ENCODE assay signal across 23 cellular contexts in genomic region chr9:83501552-83501951, GRCh38.
"Had no signal": no experiment of that assay in that cellular context is flagged by ENCODE, and none has a peak within 500 bp of the region (broad histone marks: within the 10 kb centered on the region; RNA-seq: fewer than 3 reads in every experiment).

No MANE protein-coding gene starts in this region.

- H3K36me3 Mint-ChIP-seq: activated naive CD8-positive, alpha-beta T cell; mesothelial cell of epicardium; natural killer cell; stimulated activated effector memory CD8-positive, alpha-beta T cell treated with anti-CD3 and anti-CD28 coated beads, Interleukin-12 subunit alpha, Interleukin-12 subunit beta, amount 100 ng/mL, for 72 hours; WTC11 had no signal

- H3K27ac Mint-ChIP-seq: activated naive CD8-positive, alpha-beta T cell; activated T-cell treated with anti-CD3 and anti-CD28 coated beads, Interleukin-2, amount 50 U/mL, for 24 hours; activated T-helper 2 cell treated with anti-CD3 and anti-CD28 coated beads, Interferon-gamma antibody, Interleukin-2, Interleukin-4, amounts not matched to agents 10 μg/mL and 5 μg/mL and 100 μg/mL, durations not matched to agents 14 hours and 24 hours and 36 hours; mesothelial cell of epicardium; natural killer cell; stimulated activated effector memory CD8-positive, alpha-beta T cell treated with anti-CD3 and anti-CD28 coated beads, Interleukin-12 subunit alpha, Interleukin-12 subunit beta, amount 100 ng/mL, for 72 hours; stimulated activated naive CD8-positive, alpha-beta T cell treated with anti-CD3 and anti-CD28 coated beads, Interleukin-15, amount 100 ng/mL, for 72 hours; WTC11 had no signal

- H3K9me3 Mint-ChIP-seq: activated T-cell treated with anti-CD3 and anti-CD28 coated beads, Interleukin-2, amount 50 U/mL, for 24 hours; activated T-helper 2 cell treated with anti-CD3 and anti-CD28 coated beads, Interferon-gamma antibody, Interleukin-2, Interleukin-4, amounts not matched to agents 10 μg/mL and 5 μg/mL and 100 μg/mL, durations not matched to agents 14 hours and 24 hours and 36 hours; natural killer cell; stimulated activated effector memory CD8-positive, alpha-beta T cell treated with anti-CD3 and anti-CD28 coated beads, Interleukin-12 subunit alpha, Interleukin-12 subunit beta, amount 100 ng/mL, for 72 hours; stimulated activated naive CD8-positive, alpha-beta T cell treated with anti-CD3 and anti-CD28 coated beads, Interleukin-15, amount 100 ng/mL, for 72 hours had no signal

- H3K27me3 ChIP-seq: adrenal gland, ascending aorta, heart right ventricle, pancreas, tibial nerve had no signal

- H3K4me3 Mint-ChIP-seq: activated naive CD8-positive, alpha-beta T cell; activated T-cell treated with anti-CD3 and anti-CD28 coated beads, Interleukin-2, amount 50 U/mL, for 24 hours; mesothelial cell of epicardium; natural killer cell; stimulated activated effector memory CD8-positive, alpha-beta T cell treated with anti-CD3 and anti-CD28 coated beads, Interleukin-12 subunit alpha, Interleukin-12 subunit beta, amount 100 ng/mL, for 72 hours; stimulated activated naive CD8-positive, alpha-beta T cell treated with anti-CD3 and anti-CD28 coated beads, Interleukin-15, amount 100 ng/mL, for 72 hours; WTC11 had no signal

- H3K9me3 ChIP-seq: adrenal gland, ascending aorta, heart right ventricle, left ventricle myocardium inferior, pancreas, tibial nerve had no signal

- H3K4me1 Mint-ChIP-seq: natural killer cell; stimulated activated effector memory CD8-positive, alpha-beta T cell treated with anti-CD3 and anti-CD28 coated beads, Interleukin-12 subunit alpha, Interleukin-12 subunit beta, amount 100 ng/mL, for 72 hours; stimulated activated naive CD8-positive, alpha-beta T cell treated with anti-CD3 and anti-CD28 coated beads, Interleukin-15, amount 100 ng/mL, for 72 hours had no signal

- H3K4me3 ChIP-seq: adrenal gland, ascending aorta, heart right ventricle, left ventricle myocardium inferior, pancreas, tibial nerve had no signal

- H3K27me3 Mint-ChIP-seq: activated naive CD8-positive, alpha-beta T cell; activated T-cell treated with anti-CD3 and anti-CD28 coated beads, Interleukin-2, amount 50 U/mL, for 24 hours; stimulated activated naive CD8-positive, alpha-beta T cell treated with anti-CD3 and anti-CD28 coated beads, Interleukin-15, amount 100 ng/mL, for 72 hours had no signal

- ATAC-seq: heart right ventricle; natural killer cell; pancreas; sciatic nerve; stimulated activated effector memory CD8-positive, alpha-beta T cell treated with anti-CD3 and anti-CD28 coated beads, Interleukin-12 subunit alpha, Interleukin-12 subunit beta, amount 100 ng/mL, for 72 hours; stimulated activated naive CD8-positive, alpha-beta T cell treated with anti-CD3 and anti-CD28 coated beads, Interleukin-15, amount 100 ng/mL, for 72 hours; WTC11 had no signal

- H3K27ac ChIP-seq: adrenal gland, ascending aorta, heart right ventricle, left ventricle myocardium inferior, pancreas, tibial nerve had no signal

- DNase-seq: activated CD4-positive, alpha-beta T cell treated with anti-CD3 and anti-CD28 coated beads, Interleukin-2, amount 50 U/mL, for 4 hours; activated CD8-positive, alpha-beta memory T cell treated with anti-CD3 and anti-CD28 coated beads for 24 hours; activated CD8-positive, alpha-beta memory T cell treated with anti-CD3 and anti-CD28 coated beads, Interleukin-2, amount 50 U/mL, for 4 hours; activated naive CD4-positive, alpha-beta T cell; activated T-cell treated with anti-CD3 and anti-CD28 coated beads, Interleukin-2, amount 50 U/mL, for 24 hours; adrenal gland; cerebellar nuclear complex; heart right ventricle; left ventricle myocardium inferior; natural killer cell; pancreas; small intestine; stimulated activated CD4-positive, alpha-beta T cell treated with anti-CD3 and anti-CD28 coated beads, Interleukin-2, amount 100 ng/mL, for 24 hours; stimulated activated naive CD8-positive, alpha-beta T cell treated with anti-CD3 and anti-CD28 coated beads, Interleukin-15, amount 100 ng/mL, for 72 hours; T-helper 9 cell had no signal

- H3K36me3 ChIP-seq: adrenal gland, ascending aorta, heart right ventricle, left ventricle myocardium inferior, pancreas, tibial nerve had no signal

- H3K4me1 ChIP-seq: ascending aorta, pancreas, tibial nerve had no signal
